Comparison of ENCODE assay signal across 8 cellular contexts in genomic region chr1:25800538-25801377, GRCh38.
DNase-seq lines count a peak whose midpoint lies in the region; ATAC-seq and TF ChIP-seq lines count a peak whose summit lies in the region.

No MANE protein-coding gene starts in this region.

- H4K20me1 ChIP-seq in KMS-11 (ENCODE audit: insufficient read depth) = no peaks in the 10 kb centered on the region

- H3K27me3 ChIP-seq in KMS-11 (ENCODE audit: insufficient read depth, low read depth) (no peaks in the 10 kb centered on the region), muscle layer of duodenum (ENCODE audit: low read depth, low read length) (no peaks in the 10 kb centered on the region)

- no peak for TF ChIP-seq CTCF in KMS-11 (conservative IDR thresholded peaks at IDR 0.05; ENCODE audit: low read depth, low read length)

- no peak overlapping the region for H2AFZ ChIP-seq in KMS-11 (ENCODE audit: low read depth)

- H3K4me1 ChIP-seq in KMS-11 (ENCODE audit: low read depth, poor library complexity, severe bottlenecking) (peaks cover 82% of the 10 kb centered on the region), muscle layer of duodenum (ENCODE audit: control insufficient read depth in 1 of 2, insufficient read depth in 2 of 2, low read length in 2 of 2) (peaks cover 4 to 54% of the 10 kb centered on the region in 2 donors)

- H3K36me3 ChIP-seq in KMS-11 (ENCODE audit: insufficient read depth) (no peaks in the 10 kb centered on the region), muscle layer of duodenum (ENCODE audit: control insufficient read depth in 1 of 2, insufficient read depth in 2 of 2, low read length in 2 of 2) (peaks cover 0 to 7% of the 10 kb centered on the region in 2 donors)

- no peaks in the 10 kb centered on the region for H3K9me3 ChIP-seq in muscle layer of duodenum (ENCODE audit: control insufficient read depth in 1 of 2, low read length in 2 of 2)

- DNase-seq in AG20443 (ENCODE audit: low spot score) (peak; percentile 39), inferior parietal cortex (ENCODE audit: extremely low spot score) (no peak), AML-193 (lab: John Stamatoyannopoulos, UW) (no peak), NCI-H526 treated with DMSO at 0.1 percent for 48 hours (lab: John Stamatoyannopoulos, UW) (no peak)

- ATAC-seq in GM21717 (IDR thresholded peaks at IDR 0.05; ENCODE audit: unreplicated experiment) = no peak

- peak overlapping the region; percentile 41; the same call in 1 of the 2 replicates for H3K9ac ChIP-seq in KMS-11

- no peaks in the 10 kb centered on the region for H3K79me2 ChIP-seq in KMS-11 (ENCODE audit: insufficient read depth, low read depth)

- no peak overlapping the region for H3K27ac ChIP-seq in KMS-11
- H3K27ac ChIP-seq in cingulate gyrus (ENCODE audit: low read depth, low read length) = peak overlapping the region; percentile 29
- H3K27ac ChIP-seq in muscle layer of duodenum (ENCODE audit: low read length) = no peak overlapping the region

- H3K4me3 ChIP-seq in KMS-11 (IDR thresholded peaks at IDR 0.05; ENCODE audit: insufficient read depth, low read depth, low read length) (no peak overlapping the region), muscle layer of duodenum (ENCODE audit: low read depth in 1 of 2, low read length in 2 of 2) (peak overlapping the region; percentile 58 to 64)

- peak overlapping the region; percentile 72 for H3K4me2 ChIP-seq in KMS-11
